Comparison of ENCODE assay signal across 8 cellular contexts in the genomic region with DNA sequence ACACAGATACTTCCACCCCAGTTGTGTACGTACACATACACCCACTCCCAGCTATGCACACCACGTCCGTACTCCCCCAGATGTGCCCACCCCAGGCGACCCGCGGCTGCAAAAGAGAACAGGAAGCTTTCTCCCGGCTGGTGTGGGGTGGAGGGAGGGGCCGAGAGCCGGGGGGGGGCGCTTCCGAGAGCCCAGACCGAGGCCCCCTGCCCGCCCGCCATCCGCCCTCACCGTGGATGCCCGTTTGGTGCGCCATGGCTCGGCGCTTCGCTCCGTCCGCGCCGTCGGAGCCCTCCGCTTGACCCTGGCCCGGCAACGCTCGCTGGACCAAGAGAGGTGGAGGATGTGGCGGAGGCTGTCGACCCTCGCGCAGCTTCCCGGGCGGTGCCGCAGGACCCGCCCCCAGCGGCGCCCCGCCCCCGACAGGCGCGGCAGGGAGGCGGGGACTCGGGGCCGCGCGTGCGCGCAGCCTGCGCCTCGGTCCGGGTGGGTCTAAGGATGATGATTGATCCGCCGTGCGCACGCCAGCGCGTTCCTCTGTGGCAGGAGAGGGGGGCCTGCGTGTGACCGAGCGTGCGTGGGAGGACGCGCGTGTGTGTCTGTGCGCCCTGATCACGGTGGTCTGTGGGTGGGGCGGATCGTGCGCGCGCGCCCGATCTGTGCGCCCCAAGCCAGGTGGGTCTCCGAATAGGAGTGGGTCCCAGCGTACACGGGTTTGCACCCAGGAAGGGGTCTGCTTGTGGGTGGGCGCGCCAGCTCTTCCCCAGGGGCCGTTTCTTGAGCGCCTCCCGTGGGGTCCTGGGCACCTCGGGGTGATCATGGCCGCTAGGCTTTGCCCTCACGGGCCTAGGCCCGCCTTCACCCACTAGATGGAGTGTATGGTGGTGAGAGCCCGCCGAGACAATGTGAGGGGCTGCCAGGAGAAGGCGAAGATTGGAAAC. TPM values are rescaled to one million over a fixed set of nuclear protein-coding genes. Genes with fewer than 3 reads are reported as not detected.
A peak's percentile ranks its signal among the peaks of the same experiment; 100 is the strongest.
DNase-seq lines count a peak whose midpoint lies in the region; ATAC-seq, FAIRE-seq and TF ChIP-seq lines count a peak whose summit lies in the region.

A gene (minus strand): TSS at position 398 of the 941 bp plus-strand sequence. CDS start 142 bp downstream, at position 256.

- H3K27me3 ChIP-seq in right lobe of liver = no peaks in the 10 kb centered on the region

- H3K4me2 ChIP-seq in A549 = peak within 1 kb of the TSS; percentile 79

- DNase-seq in A549 (ENCODE audit: low read depth in 1 of 2, low spot score in 1 of 2) (peak; percentile 59 to 80), NCI-H460 (ENCODE audit: extremely low read depth, low read depth) (peak; percentile 48), dermis microvascular lymphatic vessel endothelial cell (ENCODE audit: low read depth in 2 of 2) (peak; percentile 42 to 81), right lobe of liver (peak; percentile 77 to 85 (median 85))
- peak; percentile 86 to 91 for DNase-seq in activated CD4-positive, alpha-beta T cell treated with anti-CD3 and anti-CD28 coated beads, Interleukin-2, amount 50 U/mL, for 4 hours
- peak; percentile 88 for DNase-seq in stimulated activated CD4-positive, alpha-beta T cell treated with anti-CD3 and anti-CD28 coated beads, Interleukin-4, amount 100 ng/mL, for 24 hours

- no peak for TF ChIP-seq RAD21 in A549 (conservative IDR thresholded peaks at IDR 0.05 in 1 of 2, IDR thresholded peaks at IDR 0.05 in 1 of 2)

- intact Hi-C loops in right lobe of liver (cut with DNase I) = loop anchor here in 1 of 2 donors (5.0 kb wide), 1 partner anchor 38 kb away; a partner anchor contains a TSS

- FAIRE-seq in A549 (lab: Jason Lieb, UNC) = no peak

- CTCF ChIA-PET in A549 (lab: Yijun Ruan, JAX) = interaction anchor here (0.6 to 11.4 kb wide), 9 partner anchors 10 to 476 kb away, joined by 3 to 198 read pairs (median 4); a partner anchor contains a TSS

- TF ChIP-seq CTCF in A549 (IDR thresholded peaks at IDR 0.05) (0 out of 3 replicates have a peak, but pooled peaks have one; percentile 15), right lobe of liver (IDR thresholded peaks at IDR 0.05) (peak; percentile 25 to 34 (median 30))

- peaks cover 32% of the 10 kb centered on the region for H3K4me1 ChIP-seq in A549
- peaks cover 0 to 41% (median 20%) of the 10 kb centered on the region in 4 donors for H3K4me1 ChIP-seq in right lobe of liver

- 0% methylated on average over 12 of the region's 92 CpGs for WGBS in A549 (ENCODE audit: missing lambda C conversion rate)
- 0% methylated on average over 20 of the region's 92 CpGs for WGBS in right lobe of liver (ENCODE audit: insufficient coverage, low coverage, low lambda C conversion rate, missing lambda C conversion rate)

- H3K9me3 ChIP-seq in A549 (no peaks in the 10 kb centered on the region), right lobe of liver (no peaks in the 10 kb centered on the region)

- ATAC-seq in A549 = peak; percentile 70 to 83
- peak; percentile 63 for ATAC-seq in GM18517 (IDR thresholded peaks at IDR 0.05; ENCODE audit: unreplicated experiment)
- ATAC-seq in HG03025 (IDR thresholded peaks at IDR 0.05; ENCODE audit: low FRiP score, unreplicated experiment) = peak; percentile 53
- peak; percentile 68 to 85 (median 78) for ATAC-seq in right lobe of liver

- H3K4me3 ChIP-seq in A549 = peak within 1 kb of the TSS; percentile 96
- peak within 1 kb of the TSS; percentile 82 to 94 (median 89) for H3K4me3 ChIP-seq in right lobe of liver

- no peak for TF ChIP-seq EP300 in A549 (IDR thresholded peaks at IDR 0.05)

- no peaks in the 10 kb centered on the region for H3K36me3 ChIP-seq in right lobe of liver

- H3K27ac ChIP-seq in A549 (peak within 1 kb of the TSS; percentile 98), right lobe of liver (peak within 1 kb of the TSS; percentile 78 to 94 (median 83))

- POLR2A ChIA-PET in A549 (lab: Yijun Ruan, JAX) = interaction anchor here (0.9 to 2.4 kb wide), 4 partner anchors 9 to 84 kb away, joined by 3 to 28 read pairs (median 4); a partner anchor contains a TSS

- peak; percentile 81 for TF ChIP-seq POLR2A in A549 (IDR thresholded peaks at IDR 0.05; ENCODE audit: low read length)
- peak; percentile 54 for TF ChIP-seq POLR2A in right lobe of liver (IDR thresholded peaks at IDR 0.05)

TF ChIP-seq in A549, 52 proteins besides CTCF, POLR2A, EP300 and RAD21:
- TF ChIP-seq, protein P1, sequence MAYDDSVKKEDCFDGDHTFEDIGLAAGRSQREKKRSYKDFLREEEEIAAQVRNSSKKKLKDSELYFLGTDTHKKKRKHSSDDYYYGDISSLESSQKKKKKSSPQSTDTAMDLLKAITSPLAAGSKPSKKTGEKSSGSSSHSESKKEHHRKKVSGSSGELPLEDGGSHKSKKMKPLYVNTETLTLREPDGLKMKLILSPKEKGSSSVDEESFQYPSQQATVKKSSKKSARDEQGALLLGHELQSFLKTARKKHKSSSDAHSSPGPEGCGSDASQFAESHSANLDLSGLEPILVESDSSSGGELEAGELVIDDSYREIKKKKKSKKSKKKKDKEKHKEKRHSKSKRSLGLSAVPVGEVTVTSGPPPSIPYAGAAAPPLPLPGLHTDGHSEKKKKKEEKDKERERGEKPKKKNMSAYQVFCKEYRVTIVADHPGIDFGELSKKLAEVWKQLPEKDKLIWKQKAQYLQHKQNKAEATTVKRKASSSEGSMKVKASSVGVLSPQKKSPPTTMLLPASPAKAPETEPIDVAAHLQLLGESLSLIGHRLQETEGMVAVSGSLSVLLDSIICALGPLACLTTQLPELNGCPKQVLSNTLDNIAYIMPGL (CRISPR knock-in tag; IDR thresholded peaks at IDR 0.05; ENCODE audit: borderline replicate concordance) = 0 out of 2 replicates have a peak, but pooled peaks have one; percentile 19
- TF ChIP-seq BHLHE40 (IDR thresholded peaks at IDR 0.05; ENCODE audit: low read depth, low read length) = no peak
- peak; percentile 27 to 57; a peak in 2 of 5 replicates for TF ChIP-seq JUN (IDR thresholded peaks at IDR 0.05)
- peak; percentile 17; the same call in 1 of the 2 replicates for TF ChIP-seq PHF8 (IDR thresholded peaks at IDR 0.05; ENCODE audit: borderline replicate concordance, low read depth)

RNA-seq across cellular contexts. Expression of the gene that starts here (rescaled TPM):
- polyA plus RNA-seq in A549 (2011; rRNA removed) = 36.8 and 46.3 TPM in 2 replicates
- 102 and 123 TPM in 2 replicates for polyA plus RNA-seq in A549 (2012; cell fraction: cytosol; rRNA removed)
- polyA plus RNA-seq in A549 (2012; cell fraction: nucleus; rRNA removed) = 130 and 152 TPM in 2 replicates
- polyA plus RNA-seq in A549 (2017; fragmentation: RNase III; extraction: RNeasy Plus Mini Kit Qiagen cat#74134 plus additional on column Dnase treatment) = 50.5 to 55.4 TPM (median 53.6 TPM) in 3 replicates
- 32.6 and 42.2 TPM in 2 replicates for polyA minus RNA-seq in A549 (2011; rRNA and poly(A)+ RNA removed)
- total RNA-seq in NCI-H460 (2014; rRNA removed; shearing (Covaris generic)) = 26.6 and 29.3 TPM in 2 replicates
- polyA plus RNA-seq in NCI-H460 (2014; cell fraction: nucleus; rRNA removed) = 48.6 and 56.5 TPM in 2 replicates
- total RNA-seq in dermis microvascular lymphatic vessel endothelial cell = 128 and 132 TPM in 2 replicates
- total RNA-seq in right lobe of liver = 10 to 100 TPM; 12.9 to 34.4 (median 23.7) TPM

Comparison
In these comparisons a context has a peak if more than half of its experiments do, and no peak if none do; other contexts are left out.
1. Peak in every context shown above with its lines: DNase-seq, ATAC-seq, H3K4me3 ChIP-seq and H3K27ac ChIP-seq.